10 cellular contexts compared by ENCODE assay signal in genomic region chr1:20472860-20473711, GRCh38. TPM values are rescaled to one million over a fixed set of nuclear protein-coding genes. Genes with fewer than 3 reads are reported as not detected.
DNase-seq lines count a peak whose midpoint lies in the region; ATAC-seq, FAIRE-seq and TF ChIP-seq lines count a peak whose summit lies in the region.
"Had no signal": no experiment of that assay in that cellular context is flagged by ENCODE, and none has a peak within 500 bp of the region (broad histone marks: within the 10 kb centered on the region; RNA-seq: fewer than 3 reads in every experiment).

No MANE protein-coding gene starts in this region.

- no peak overlapping the region for H3K27ac ChIP-seq in stomach

- intact Hi-C loops in stomach (cut with DNase I; ENCODE audit: low total_unique reads) = no loop called here

- no peaks in the 10 kb centered on the region for H3K36me3 ChIP-seq in bronchial epithelial cell (ENCODE audit: control insufficient read depth, insufficient read depth, low read length)
- H3K36me3 ChIP-seq in stomach = no peaks in the 10 kb centered on the region

- peaks cover 15 to 31% (median 23%) of the 10 kb centered on the region in 4 donors for H3K4me1 ChIP-seq in stomach

- H3K27ac Mint-ChIP-seq in activated CD8-positive, alpha-beta memory T cell treated with anti-CD3 and anti-CD28 coated beads, Interleukin-2, amount 10 ng/mL, durations not matched to agents 7 days and 5 days = no peak overlapping the region
- H3K27ac Mint-ChIP-seq: activated naive CD4-positive, alpha-beta T cell treated with anti-CD3 and anti-CD28 coated beads, Interleukin-2, amount 50 U/mL, for 72 hours; B cell had no signal

- FAIRE-seq in bronchial epithelial cell (lab: Jason Lieb, UNC) = peak; percentile 73

- no peak overlapping the region for H3K4me3 Mint-ChIP-seq in activated CD8-positive, alpha-beta memory T cell treated with anti-CD3 and anti-CD28 coated beads, Interleukin-2, amount 10 ng/mL, durations not matched to agents 7 days and 5 days
- H3K4me3 Mint-ChIP-seq: B cell had no signal

- DNase-seq in activated CD8-positive, alpha-beta memory T cell treated with anti-CD3 and anti-CD28 coated beads, Interleukin-2, amount 50 U/mL, for 48 hours = peak; percentile 64
- DNase-seq in activated CD8-positive, alpha-beta memory T cell treated with anti-CD3 and anti-CD28 coated beads, Interleukin-2, amount 10 ng/mL, durations not matched to agents 7 days and 5 days = no peak
- DNase-seq in bronchial epithelial cell (ENCODE audit: low read depth) = peak; percentile 39
- DNase-seq in kidney glomerular epithelial cell (lab: John Stamatoyannopoulos, UW) = peak; percentile 36
- peak; percentile 50 for DNase-seq in stomach
- DNase-seq in LoVo (ENCODE audit: low spot score) = no peak
- no peak for DNase-seq in inferior parietal cortex (ENCODE audit: extremely low spot score)
- no peak for DNase-seq in NCI-H748 treated with DMSO at 0.1 percent for 48 hours (lab: John Stamatoyannopoulos, UW)

- H3K4me3 ChIP-seq in bronchial epithelial cell (ENCODE audit: low read depth, low read length) (no peak overlapping the region), stomach (no peak overlapping the region)

- no peak for TF ChIP-seq POLR2A in stomach (IDR thresholded peaks at IDR 0.05)

- peaks cover 2% of the 10 kb centered on the region for H3K27me3 ChIP-seq in bronchial epithelial cell (ENCODE audit: control insufficient read depth, insufficient read depth, low read length)
- H3K27me3 ChIP-seq in stomach = peaks cover 0 to 71% (median 14%) of the 10 kb centered on the region in 3 donors

- no peaks in the 10 kb centered on the region for H3K36me3 Mint-ChIP-seq in activated CD8-positive, alpha-beta memory T cell treated with anti-CD3 and anti-CD28 coated beads, Interleukin-2, amount 10 ng/mL, durations not matched to agents 7 days and 5 days
- H3K36me3 Mint-ChIP-seq: activated naive CD4-positive, alpha-beta T cell treated with anti-CD3 and anti-CD28 coated beads, Interleukin-2, amount 50 U/mL, for 72 hours had no signal

- CTCF ChIA-PET in activated CD8-positive, alpha-beta memory T cell treated with anti-CD3 and anti-CD28 coated beads, Interleukin-2, amount 10 ng/mL, durations not matched to agents 7 days and 5 days (lab: Charles Lee) = interaction anchor here (1.3 kb wide), 1 partner anchor 21 kb away, joined by 3 read pairs; no protein-coding TSS in a partner anchor

- peaks cover 62% of the 10 kb centered on the region for H3K27me3 Mint-ChIP-seq in activated CD8-positive, alpha-beta memory T cell treated with anti-CD3 and anti-CD28 coated beads, Interleukin-2, amount 10 ng/mL, durations not matched to agents 7 days and 5 days

- ATAC-seq in activated CD8-positive, alpha-beta memory T cell treated with anti-CD3 and anti-CD28 coated beads, Interleukin-2, amount 10 ng/mL, durations not matched to agents 7 days and 5 days = no peak

- no peaks in the 10 kb centered on the region for H3K4me1 Mint-ChIP-seq in activated CD8-positive, alpha-beta memory T cell treated with anti-CD3 and anti-CD28 coated beads, Interleukin-2, amount 10 ng/mL, durations not matched to agents 7 days and 5 days

- no peaks in the 10 kb centered on the region for H3K9me3 Mint-ChIP-seq in activated CD8-positive, alpha-beta memory T cell treated with anti-CD3 and anti-CD28 coated beads, Interleukin-2, amount 10 ng/mL, durations not matched to agents 7 days and 5 days (ENCODE audit: low read depth)
- H3K9me3 Mint-ChIP-seq: activated naive CD4-positive, alpha-beta T cell treated with anti-CD3 and anti-CD28 coated beads, Interleukin-2, amount 50 U/mL, for 72 hours had no signal

- no peak for TF ChIP-seq EP300 in stomach (IDR thresholded peaks at IDR 0.05)

- TF ChIP-seq CTCF in bronchial epithelial cell (IDR thresholded peaks at IDR 0.05; ENCODE audit: insufficient read depth, low read length, severe bottlenecking) (no peak), stomach (IDR thresholded peaks at IDR 0.05) (no peak)

- 28 to 38% (median 31%) methylated on average over 22 to 28 of the region's 28 CpGs for WGBS in stomach, 5 donors

- H3K9me3 ChIP-seq in stomach = no peaks in the 10 kb centered on the region

RNA-seq across cellular contexts. Expression of gene CAMK2N1, which starts 12.9 kb away (rescaled TPM):
- total RNA-seq in activated CD8-positive, alpha-beta memory T cell treated with anti-CD3 and anti-CD28 coated beads, Interleukin-2, amount 10 ng/mL, durations not matched to agents 7 days and 5 days = under 1 TPM; 0.47 to 0.82 TPM
- total RNA-seq in bronchial epithelial cell (6.9 and 11.3 TPM in 2 replicates), stomach (100 to 1,000 TPM in 1 of 5 donors, 10 to 100 TPM in 3, 1 to 10 TPM in 1; 8.2 to 195 (median 13.0) TPM)
- polyA plus RNA-seq in stomach = 10 to 100 TPM; 11.0 to 20.2 (median 11.3) TPM

RNA-seq across cellular contexts. Expression of gene MUL1, which starts 34.9 kb away (rescaled TPM):
- total RNA-seq in activated CD8-positive, alpha-beta memory T cell treated with anti-CD3 and anti-CD28 coated beads, Interleukin-2, amount 10 ng/mL, durations not matched to agents 7 days and 5 days = 10 to 100 TPM; 14.9 to 19.5 TPM
- total RNA-seq in bronchial epithelial cell (22.1 and 25.7 TPM in 2 replicates), stomach (10 to 100 TPM in 4 of 5 donors, 1 to 10 TPM in 1; 4.0 to 53.1 (median 16.7) TPM)
- polyA plus RNA-seq in stomach = 1 to 10 TPM; 3.7 to 9.8 (median 8.2) TPM

Comparison
In these comparisons a context has a peak if more than half of its experiments do, and no peak if none do; other contexts are left out.
1. DNase-seq: peak in activated CD8-positive, alpha-beta memory T cell treated with anti-CD3 and anti-CD28 coated beads, Interleukin-2, amount 50 U/mL, for 48 hours (single experiment), bronchial epithelial cell (single experiment), kidney glomerular epithelial cell (single experiment) and stomach (single experiment); none in activated CD8-positive, alpha-beta memory T cell treated with anti-CD3 and anti-CD28 coated beads, Interleukin-2, amount 10 ng/mL, durations not matched to agents 7 days and 5 days (single experiment), LoVo (single experiment), inferior parietal cortex (single experiment) and NCI-H748 treated with DMSO at 0.1 percent for 48 hours (single experiment).